In the genomic region with DNA sequence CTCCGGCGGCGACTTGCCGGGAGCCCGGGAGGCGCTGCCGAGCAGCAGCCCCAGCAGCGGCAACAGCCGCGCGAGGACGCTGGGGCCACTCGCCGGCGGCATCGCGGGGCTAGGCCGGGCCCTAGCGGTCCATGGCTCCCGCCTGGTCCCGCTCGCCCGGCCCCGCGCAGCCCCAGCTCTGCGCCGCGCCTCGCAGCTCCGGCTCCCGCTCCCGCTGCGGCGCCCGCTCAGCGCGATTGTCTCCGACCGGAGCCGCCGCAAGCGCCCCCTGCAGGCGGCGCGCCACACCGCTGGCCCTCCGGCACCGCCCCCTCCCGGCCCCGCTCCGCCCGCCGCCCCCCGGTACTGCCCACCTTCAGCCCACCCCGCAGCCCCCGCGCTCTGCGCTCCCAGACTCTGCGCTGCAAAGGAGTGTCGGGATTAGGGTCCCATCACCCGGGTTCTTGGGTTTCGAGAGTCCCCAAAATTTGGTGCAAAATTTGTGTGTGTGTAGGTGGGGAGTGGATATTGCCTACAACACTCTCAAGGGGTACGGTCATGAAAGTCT, we compare ENCODE assay signal across 8 cellular contexts. TPM values are rescaled to one million over a fixed set of nuclear protein-coding genes. Genes with fewer than 3 reads are reported as not detected.
DNase-seq lines count a peak whose midpoint lies in the region; TF ChIP-seq lines count a peak whose summit lies in the region.

TSS of gene FAM171A2 (minus strand) at position 241 of the 547 bp plus-strand sequence. CDS start at position 102, 139 bp downstream.

- peaks cover 18% of the 10 kb centered on the region for H3K4me1 ChIP-seq in mesodermal cell (ENCODE audit: control insufficient read depth, insufficient read depth, low read length, poor library complexity, severe bottlenecking)

- H3K9me3 Mint-ChIP-seq in HFFc6 (no peaks in the 10 kb centered on the region), endothelial cell (ENCODE audit: unreplicated experiment) (no peaks in the 10 kb centered on the region)

- peak within 1 kb of the TSS; percentile 84 for H3K4me3 Mint-ChIP-seq in HFFc6
- H3K4me3 Mint-ChIP-seq in endothelial cell (ENCODE audit: unreplicated experiment) = peak within 1 kb of the TSS; percentile 90

- peaks cover 4% of the 10 kb centered on the region for H3K36me3 ChIP-seq in mesodermal cell (ENCODE audit: control insufficient read depth, insufficient read depth, low read length)

- whole genome bisulfite sequencing in mesodermal cell (ENCODE audit: insufficient coverage in 2 of 2), 2 experiments = 0% methylated on average over 36 to 40 of the region's 63 CpGs

- H3K36me3 Mint-ChIP-seq in HFFc6 (ENCODE audit: low read depth) = no peaks in the 10 kb centered on the region
- peaks cover 12% of the 10 kb centered on the region for H3K36me3 Mint-ChIP-seq in endothelial cell (ENCODE audit: low read depth, unreplicated experiment)

- peak; percentile 85 for TF ChIP-seq CTCF in HFFc6 (IDR thresholded peaks at IDR 0.05)
- TF ChIP-seq CTCF in endothelial cell (IDR thresholded peaks at IDR 0.05; ENCODE audit: unreplicated experiment) = peak; percentile 90

- H3K27me3 Mint-ChIP-seq in HFFc6 (ENCODE audit: insufficient read depth) (peaks cover 31% of the 10 kb centered on the region), endothelial cell (ENCODE audit: unreplicated experiment) (peaks cover 14% of the 10 kb centered on the region)

- H3K27ac Mint-ChIP-seq in HFFc6 (no peak within 1 kb of the TSS), endothelial cell (ENCODE audit: unreplicated experiment) (no peak within 1 kb of the TSS)

- peak within 1 kb of the TSS; percentile 16 for H3K27ac ChIP-seq in mesodermal cell (ENCODE audit: low read depth, low read length, severe bottlenecking)

- in situ Hi-C loops in Caki2 (cut with HindIII; ENCODE audit: low pct_unique_long_range_greater_than_20kb, low sequenced_read_pairs) = no loop called here

- peak; percentile 52 for DNase-seq in Caki2 (ENCODE audit: low read depth)
- no peak for DNase-seq in HFFc6
- DNase-seq in NCI-H748 treated with DMSO at 0.1 percent for 48 hours (lab: John Stamatoyannopoulos, UW) = peak; percentile 41
- peak; percentile 71 for DNase-seq in activated CD8-positive, alpha-beta memory T cell treated with anti-CD3 and anti-CD28 coated beads, Interleukin-2, amount 50 U/mL, for 4 hours
- peak; percentile 83 for DNase-seq in endothelial cell (ENCODE audit: low spot score)
- peak; percentile 31 to 48 for DNase-seq in stimulated activated CD8-positive, alpha-beta memory T cell treated with anti-CD3 and anti-CD28 coated beads, Interleukin-7, amount 100 ng/mL, for 48 hours (ENCODE audit: extremely low read depth in 1 of 2, low read depth in 1 of 2)
- DNase-seq in ureter (ENCODE audit: low spot score) = no peak

- H3K9me3 ChIP-seq in mesodermal cell (ENCODE audit: control insufficient read depth, low read length) = no peaks in the 10 kb centered on the region

- H3K4me1 Mint-ChIP-seq in HFFc6 (ENCODE audit: low read depth) (peaks cover 14% of the 10 kb centered on the region; the same call in 1 of the 2 replicates), endothelial cell (ENCODE audit: unreplicated experiment) (peaks cover 15% of the 10 kb centered on the region)

- peak within 1 kb of the TSS; percentile 86 for H3K4me3 ChIP-seq in mesodermal cell (ENCODE audit: extremely low read depth, insufficient read depth, low read length, poor library complexity, severe bottlenecking)

RNA-seq across cellular contexts. Expression of gene FAM171A2, which starts in this region (rescaled TPM):
- 8.3 and 14.4 TPM in 2 replicates for total RNA-seq in Caki2 (2014; rRNA removed; shearing (Covaris generic); ENCODE audit: low replicate concordance)
- total RNA-seq in HFFc6 (2021; fragmentation: NEBNext Ultra II Directional; extraction: Animal tissue kit (Norgen Biotek cat#: 25700)) = 1 to 10 TPM; 1.6 to 1.9 (median 1.8) TPM
- total RNA-seq in endothelial cell (ENCODE audit: unreplicated experiment) (53.7 TPM), ureter (0.78 TPM)
- polyA plus RNA-seq in mesodermal cell (2013, experiment 1 of 2) = 29.0 TPM
- 23.7 TPM for polyA plus RNA-seq in mesodermal cell (2013, experiment 2 of 2)

Comparison
In these comparisons a context has a peak if more than half of its experiments do, and no peak if none do; other contexts are left out.
1. DNase-seq: peak in Caki2 (single experiment), NCI-H748 treated with DMSO at 0.1 percent for 48 hours (single experiment), activated CD8-positive, alpha-beta memory T cell treated with anti-CD3 and anti-CD28 coated beads, Interleukin-2, amount 50 U/mL, for 4 hours (single experiment), endothelial cell (single experiment) and stimulated activated CD8-positive, alpha-beta memory T cell treated with anti-CD3 and anti-CD28 coated beads, Interleukin-7, amount 100 ng/mL, for 48 hours (2 of 2); none in HFFc6 (single experiment) and ureter (single experiment).